Comparison of ENCODE assay signal across 8 cellular contexts in the genomic region with DNA sequence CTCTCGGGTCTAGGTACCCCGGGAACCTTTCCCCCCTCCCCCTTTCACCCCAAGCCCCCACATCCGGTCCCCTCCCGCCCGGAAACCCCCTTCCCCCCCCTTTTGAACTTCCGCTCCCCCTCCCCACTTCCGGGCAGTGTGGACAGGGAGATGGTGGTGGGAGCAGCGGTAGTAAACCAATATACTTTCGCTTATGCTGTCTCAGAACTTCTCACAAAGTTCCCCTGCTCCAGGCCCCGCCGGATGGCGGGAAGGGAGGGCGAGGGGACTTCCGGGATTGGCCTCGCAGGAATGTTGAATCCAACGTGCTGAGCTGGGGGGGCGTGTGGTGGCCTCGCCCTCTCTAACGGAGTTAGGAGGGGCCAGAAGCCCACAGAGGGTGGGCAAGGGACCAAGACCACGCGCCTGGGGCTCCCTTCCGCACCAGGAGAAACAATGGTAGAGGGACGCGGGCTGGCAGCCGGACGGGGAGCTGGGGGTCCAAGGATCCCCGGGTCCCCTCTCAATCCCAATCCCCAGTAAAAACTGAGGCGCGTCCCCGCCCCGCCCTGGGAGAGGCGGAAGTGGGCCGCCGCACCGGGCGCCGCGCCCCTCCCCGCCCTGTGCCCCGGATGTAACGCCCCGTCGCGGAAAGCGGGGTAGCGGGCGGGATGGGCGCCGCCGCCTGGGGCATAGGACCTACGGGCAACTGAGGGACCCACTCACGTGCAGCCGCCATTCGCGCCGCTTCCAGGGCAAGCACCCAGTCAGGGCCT. TPM values are rescaled to one million over a fixed set of nuclear protein-coding genes. Genes with fewer than 3 reads are reported as not detected.
A peak's percentile ranks its signal among the peaks of the same experiment; 100 is the strongest.
DNase-seq lines count a peak whose midpoint lies in the region; ATAC-seq and TF ChIP-seq lines count a peak whose summit lies in the region.

No MANE protein-coding gene starts in this region.

- peak overlapping the region; percentile 100 for H3K9ac ChIP-seq in mesendoderm (ENCODE audit: low read length)

- H3K4me3 ChIP-seq in A673 (ENCODE audit: low read depth, low read length, poor library complexity, severe bottlenecking), result peak overlapping the region; percentile 100
- peak overlapping the region; percentile 98 for H3K4me3 ChIP-seq in mesendoderm (ENCODE audit: low read length)

- peaks cover 11% of the 10 kb centered on the region for H3K79me1 ChIP-seq in mesendoderm (ENCODE audit: low read length)

- peak overlapping the region; percentile 97 for H2BK5ac ChIP-seq in mesendoderm (ENCODE audit: low read length)

- H4K5ac ChIP-seq in mesendoderm (ENCODE audit: low read length), result no peak overlapping the region

- peak overlapping the region; percentile 99 for H3K23ac ChIP-seq in mesendoderm (ENCODE audit: low read length)

- peak; percentile 79 for DNase-seq in A673 (ENCODE audit: low spot score)
- peak; percentile 11 for DNase-seq in NCI-H2227 treated with DMSO at 0.1 percent for 48 hours (lab: John Stamatoyannopoulos, UW)
- peak; percentile 84 for DNase-seq in activated CD8-positive, alpha-beta T cell treated with anti-CD3 and anti-CD28 coated beads, Interleukin-2, amount 10 ng/mL, durations not matched to agents 7 days and 5 days
- DNase-seq in effector CD8-positive, alpha-beta T cell (lab: John Stamatoyannopoulos, UW), result peak; percentile 48
- peak; percentile 82 for DNase-seq in mesendoderm
- peak; percentile 49 to 81 (median 62) for DNase-seq in stimulated activated naive CD4-positive, alpha-beta T cell (lab: John Stamatoyannopoulos, UW)
- DNase-seq in NCI-H526 treated with DMSO at 0.1 percent for 48 hours (lab: John Stamatoyannopoulos, UW), result no peak

- no TSS peak for BruUV-seq in A673 (replicated peaks; lab: Mats Ljungman, UMichigan)

- no peak overlapping the region for H2BK15ac ChIP-seq in mesendoderm (replicated peaks; ENCODE audit: low read depth)

- CTCF ChIA-PET in A673 (lab: Charles Lee), result interaction anchor here (0.5 to 1.0 kb wide), 2 partner anchors 7 to 114 kb away, joined by 3 to 4 read pairs; a partner anchor contains a TSS
- CTCF ChIA-PET in activated CD8-positive, alpha-beta T cell treated with anti-CD3 and anti-CD28 coated beads, Interleukin-2, amount 10 ng/mL, durations not matched to agents 7 days and 5 days (lab: Charles Lee), result interaction anchor here (1.2 to 3.5 kb wide), 3 partner anchors 9 to 38 kb away, joined by 4 to 13 read pairs (median 4); a partner anchor contains a TSS

- peak overlapping the region; percentile 99 for H3K27ac ChIP-seq in A673 (ENCODE audit: low read depth, low read length, poor library complexity, severe bottlenecking)
- H3K27ac ChIP-seq in mesendoderm (ENCODE audit: low read depth, low read length), result peak overlapping the region; percentile 92

- intact Hi-C loops in A673 (cut with micrococcal nuclease; ENCODE audit: unreplicated experiment), result loop anchor here (2.0 kb wide), 1 partner anchor 19 kb away; a partner anchor contains a TSS

- H2BK120ac ChIP-seq in mesendoderm (ENCODE audit: low read depth, low read length), result peak overlapping the region; percentile 0

- H2AK5ac ChIP-seq in mesendoderm (ENCODE audit: low read length), result peak overlapping the region; percentile 98

- H3K4ac ChIP-seq in mesendoderm (ENCODE audit: low read depth, low read length), result peak overlapping the region; percentile 97

- no peaks in the 10 kb centered on the region for H3K27me3 Mint-ChIP-seq in activated CD8-positive, alpha-beta T cell treated with anti-CD3 and anti-CD28 coated beads, Interleukin-2, amount 10 ng/mL, durations not matched to agents 7 days and 5 days (ENCODE audit: low read depth)

- H3K36me3 Mint-ChIP-seq in activated CD8-positive, alpha-beta T cell treated with anti-CD3 and anti-CD28 coated beads, Interleukin-2, amount 10 ng/mL, durations not matched to agents 7 days and 5 days (ENCODE audit: low read depth), result peaks cover 54% of the 10 kb centered on the region

- H3K27ac Mint-ChIP-seq in activated CD8-positive, alpha-beta T cell treated with anti-CD3 and anti-CD28 coated beads, Interleukin-2, amount 10 ng/mL, durations not matched to agents 7 days and 5 days, result peak overlapping the region; percentile 99

- peaks cover 36% of the 10 kb centered on the region for H3K4me1 ChIP-seq in A673 (ENCODE audit: insufficient read depth, low read length, poor library complexity, severe bottlenecking)
- peaks cover 15% of the 10 kb centered on the region for H3K4me1 ChIP-seq in mesendoderm (ENCODE audit: control insufficient read depth, low read depth, low read length)

- peaks cover 51% of the 10 kb centered on the region for H3K4me1 Mint-ChIP-seq in activated CD8-positive, alpha-beta T cell treated with anti-CD3 and anti-CD28 coated beads, Interleukin-2, amount 10 ng/mL, durations not matched to agents 7 days and 5 days (ENCODE audit: low read depth)

- H3K4me2 ChIP-seq in mesendoderm (ENCODE audit: low read length), result peak overlapping the region; percentile 97

- POLR2A ChIA-PET in A673 (lab: Charles Lee; ENCODE audit: low non-redundant PET), result no interaction called here
- POLR2A ChIA-PET in activated CD8-positive, alpha-beta T cell treated with anti-CD3 and anti-CD28 coated beads, Interleukin-2, amount 10 ng/mL, durations not matched to agents 7 days and 5 days (lab: Charles Lee), result interaction anchor here (0.8 to 10.0 kb wide), 13 partner anchors 7 to 217 kb away, joined by 3 to 239 read pairs (median 5); a partner anchor contains a TSS

- H3K79me2 ChIP-seq in mesendoderm (ENCODE audit: control insufficient read depth, insufficient read depth, low read length), result peaks cover 44% of the 10 kb centered on the region

- H3K9me3 Mint-ChIP-seq in activated CD8-positive, alpha-beta T cell treated with anti-CD3 and anti-CD28 coated beads, Interleukin-2, amount 10 ng/mL, durations not matched to agents 7 days and 5 days (ENCODE audit: insufficient read depth), result no peaks in the 10 kb centered on the region

- peak overlapping the region; percentile 52 for H3K18ac ChIP-seq in mesendoderm (ENCODE audit: low read length)

- peak overlapping the region; percentile 97 for H3K4me3 Mint-ChIP-seq in activated CD8-positive, alpha-beta T cell treated with anti-CD3 and anti-CD28 coated beads, Interleukin-2, amount 10 ng/mL, durations not matched to agents 7 days and 5 days

- WGBS in mesendoderm (ENCODE audit: extremely low coverage, insufficient coverage, low lambda C conversion rate), result no CpG with 5 or more reads among the region's 56 CpGs

- H3K27me3 ChIP-seq in A673 (replicated peaks; ENCODE audit: insufficient read depth, low read depth, low read length, poor library complexity) (no peaks in the 10 kb centered on the region), mesendoderm (ENCODE audit: insufficient read depth, low read length, poor library complexity) (no peaks in the 10 kb centered on the region)

- H3K36me3 ChIP-seq in A673 (ENCODE audit: insufficient read depth, low read length, poor library complexity, severe bottlenecking) (peaks cover 41% of the 10 kb centered on the region), mesendoderm (ENCODE audit: control insufficient read depth, insufficient read depth, low read length) (peaks cover 15% of the 10 kb centered on the region)

- H3K9me3 ChIP-seq in A673 (ENCODE audit: low read depth, low read length, poor library complexity, severe bottlenecking), result no peaks in the 10 kb centered on the region

- peak overlapping the region; percentile 100 for H3K56ac ChIP-seq in mesendoderm (ENCODE audit: low read length)

- peak; percentile 17 for ATAC-seq in GM18909 (IDR thresholded peaks at IDR 0.05; ENCODE audit: poor library complexity, unreplicated experiment)
- peak; percentile 16 for ATAC-seq in activated CD8-positive, alpha-beta T cell treated with anti-CD3 and anti-CD28 coated beads, Interleukin-2, amount 10 ng/mL, durations not matched to agents 7 days and 5 days

- no peak for TF ChIP-seq CTCF in A673 (conservative IDR thresholded peaks at IDR 0.05; ENCODE audit: low read depth, low read length)

- peak overlapping the region; percentile 29 for H4K8ac ChIP-seq in mesendoderm (ENCODE audit: low read depth, low read length)

RNA-seq across cellular contexts. Expression of a gene that starts 0.7 kb away (rescaled TPM):
- 1,021 and 1,026 TPM in 2 replicates for total RNA-seq in A673 (2021)
- total RNA-seq in activated CD8-positive, alpha-beta T cell treated with anti-CD3 and anti-CD28 coated beads, Interleukin-2, amount 10 ng/mL, durations not matched to agents 7 days and 5 days, result 1,000 to 10,000 TPM; 2,493 to 2,581 TPM
- polyA plus RNA-seq in mesendoderm (2013, experiment 1 of 2), result 2,067 TPM
- 2,097 TPM for polyA plus RNA-seq in mesendoderm (2013, experiment 2 of 2)

RNA-seq across cellular contexts. Expression of a gene that starts 3.3 kb away (rescaled TPM):
- 12.3 and 16.6 TPM in 2 replicates for total RNA-seq in A673 (2021)
- total RNA-seq in activated CD8-positive, alpha-beta T cell treated with anti-CD3 and anti-CD28 coated beads, Interleukin-2, amount 10 ng/mL, durations not matched to agents 7 days and 5 days, result 10 to 100 TPM; 26.6 to 34.3 TPM
- 8.2 TPM for polyA plus RNA-seq in mesendoderm (2013, experiment 1 of 2)
- polyA plus RNA-seq in mesendoderm (2013, experiment 2 of 2), result 9.8 TPM

RNA-seq across cellular contexts. Expression of a gene that starts 7.5 kb away (rescaled TPM):
- 77.3 and 78.8 TPM in 2 replicates for total RNA-seq in A673 (2021)
- total RNA-seq in activated CD8-positive, alpha-beta T cell treated with anti-CD3 and anti-CD28 coated beads, Interleukin-2, amount 10 ng/mL, durations not matched to agents 7 days and 5 days, result 100 to 1,000 TPM; 239 to 245 TPM
- 181 TPM for polyA plus RNA-seq in mesendoderm (2013, experiment 1 of 2)
- polyA plus RNA-seq in mesendoderm (2013, experiment 2 of 2), result 176 TPM

RNA-seq across cellular contexts. Expression of a gene that starts 7.7 kb away (rescaled TPM):
- 113 and 129 TPM in 2 replicates for total RNA-seq in A673 (2021)
- 10 to 100 TPM; 78.5 to 86.4 TPM for total RNA-seq in activated CD8-positive, alpha-beta T cell treated with anti-CD3 and anti-CD28 coated beads, Interleukin-2, amount 10 ng/mL, durations not matched to agents 7 days and 5 days
- 41.8 TPM for polyA plus RNA-seq in mesendoderm (2013, experiment 1 of 2)
- polyA plus RNA-seq in mesendoderm (2013, experiment 2 of 2), result 41.5 TPM

RNA-seq across cellular contexts. Expression of a gene that starts 15.5 kb away (rescaled TPM):
- total RNA-seq in A673 (2021), result not detected in 2 replicates
- total RNA-seq in activated CD8-positive, alpha-beta T cell treated with anti-CD3 and anti-CD28 coated beads, Interleukin-2, amount 10 ng/mL, durations not matched to agents 7 days and 5 days, result not detected
- polyA plus RNA-seq in mesendoderm (2013, experiment 1 of 2), result not detected
- polyA plus RNA-seq in mesendoderm (2013, experiment 2 of 2), result not detected
